ENCODE assay signal across 24 cellular contexts in genomic region chr15:51401065-51401780, GRCh38. TPM values are rescaled to one million over a fixed set of nuclear protein-coding genes. Genes with fewer than 3 reads are reported as not detected.
"Had no signal": no experiment of that assay in that cellular context is flagged by ENCODE, and none has a peak within 500 bp of the region (broad histone marks: within the 10 kb centered on the region; RNA-seq: fewer than 3 reads in every experiment).

No MANE protein-coding gene starts in this region.

- H3K27me3 ChIP-seq: adrenal gland, ascending aorta, gastrocnemius medialis, neural progenitor cell had no signal

- H3K27ac ChIP-seq: adrenal gland, ascending aorta, brain microvascular endothelial cell, esophagus squamous epithelium, gastrocnemius medialis, neural progenitor cell, spleen, thoracic aorta, WERI-Rb-1 had no signal

- DNase-seq: activated CD4-positive, alpha-beta T cell treated with anti-CD3 and anti-CD28 coated beads, Interleukin-2, amount 10 ng/mL, durations not matched to agents 7 days and 5 days; activated CD4-positive, CD25-positive, alpha-beta regulatory T cell treated with anti-CD3 and anti-CD28 coated beads, Interleukin-2, amount 50 U/mL, for 72 hours; activated CD8-positive, alpha-beta T cell treated with anti-CD3 and anti-CD28 coated beads, Interleukin-2, amount 10 ng/mL, durations not matched to agents 7 days and 5 days; activated T-cell treated with anti-CD3 and anti-CD28 coated beads, Interleukin-2, amount 50 U/mL, for 24 hours; central memory CD4-positive, alpha-beta T cell; cortex of kidney; esophagus squamous epithelium; gastrocnemius medialis; naive thymus-derived CD8-positive, alpha-beta T cell; stimulated activated CD4-positive, alpha-beta T cell treated with anti-CD3 and anti-CD28 coated beads, Interleukin-4, amount 100 ng/mL, for 1 hour; stimulated activated naive CD4-positive, alpha-beta T cell treated with Interleukin-2 at 50 U/mL for 16 hours had no signal

- ATAC-seq: activated CD8-positive, alpha-beta T cell treated with anti-CD3 and anti-CD28 coated beads, Interleukin-2, amount 10 ng/mL, durations not matched to agents 7 days and 5 days; activated T-helper 17 cell treated with anti-CD3 and anti-CD28 coated beads, Interleukin-2, amount 50 U/mL, for 72 hours; gastrocnemius medialis; naive thymus-derived CD8-positive, alpha-beta T cell had no signal

- H3K4me3 ChIP-seq: adrenal gland, ascending aorta, esophagus squamous epithelium, gastrocnemius medialis, neural progenitor cell, spleen, thoracic aorta had no signal

- H3K9me3 ChIP-seq: adrenal gland, ascending aorta, esophagus squamous epithelium, gastrocnemius medialis, spleen, thoracic aorta had no signal

- H3K36me3 ChIP-seq: adrenal gland, brain microvascular endothelial cell, esophagus squamous epithelium, gastrocnemius medialis, neural progenitor cell, spleen, thoracic aorta, WERI-Rb-1 had no signal

- H3K4me1 ChIP-seq: adrenal gland, ascending aorta, esophagus squamous epithelium, gastrocnemius medialis had no signal

- H3K4me2 ChIP-seq: neural progenitor cell had no signal

- H3K4me3 Mint-ChIP-seq: activated CD4-positive, alpha-beta T cell treated with anti-CD3 and anti-CD28 coated beads, Interleukin-2, amount 10 ng/mL, durations not matched to agents 7 days and 5 days; activated CD8-positive, alpha-beta T cell treated with anti-CD3 and anti-CD28 coated beads, Interleukin-2, amount 10 ng/mL, durations not matched to agents 7 days and 5 days; activated naive CD8-positive, alpha-beta T cell; activated T-cell treated with anti-CD3 and anti-CD28 coated beads, Interleukin-2, amount 50 U/mL, for 24 hours; activated T-helper 17 cell treated with anti-CD3 and anti-CD28 coated beads, Interleukin-2, amount 50 U/mL, for 72 hours; endodermal cell; naive thymus-derived CD8-positive, alpha-beta T cell; neural progenitor cell; type B pancreatic cell had no signal

- H3K27ac Mint-ChIP-seq: activated CD4-positive, alpha-beta T cell treated with anti-CD3 and anti-CD28 coated beads, Interleukin-2, amount 10 ng/mL, durations not matched to agents 7 days and 5 days; activated CD8-positive, alpha-beta T cell treated with anti-CD3 and anti-CD28 coated beads, Interleukin-2, amount 10 ng/mL, durations not matched to agents 7 days and 5 days; activated naive CD8-positive, alpha-beta T cell; activated T-cell treated with anti-CD3 and anti-CD28 coated beads, Interleukin-2, amount 50 U/mL, for 24 hours; activated T-helper 17 cell treated with anti-CD3 and anti-CD28 coated beads, Interleukin-2, amount 50 U/mL, for 72 hours; endodermal cell; naive thymus-derived CD8-positive, alpha-beta T cell; neural progenitor cell; type B pancreatic cell had no signal

- H3K4me1 Mint-ChIP-seq: activated CD4-positive, alpha-beta T cell treated with anti-CD3 and anti-CD28 coated beads, Interleukin-2, amount 10 ng/mL, durations not matched to agents 7 days and 5 days; activated T-helper 17 cell treated with anti-CD3 and anti-CD28 coated beads, Interleukin-2, amount 50 U/mL, for 72 hours had no signal

- H3K9me3 Mint-ChIP-seq: activated CD4-positive, alpha-beta T cell treated with anti-CD3 and anti-CD28 coated beads, Interleukin-2, amount 10 ng/mL, durations not matched to agents 7 days and 5 days; activated T-cell treated with anti-CD3 and anti-CD28 coated beads, Interleukin-2, amount 50 U/mL, for 24 hours; endodermal cell; naive thymus-derived CD8-positive, alpha-beta T cell; neural progenitor cell; type B pancreatic cell had no signal

- H3K36me3 Mint-ChIP-seq: activated naive CD8-positive, alpha-beta T cell; naive thymus-derived CD8-positive, alpha-beta T cell; neural progenitor cell; type B pancreatic cell had no signal

- H2AFZ ChIP-seq: neural progenitor cell had no signal

RNA-seq across cellular contexts. Expression of gene GLDN, which starts 59.8 kb away (rescaled TPM):
- total RNA-seq: activated CD4-positive, alpha-beta T cell treated with anti-CD3 and anti-CD28 coated beads, Interleukin-2, amount 10 ng/mL, durations not matched to agents 7 days and 5 days; activated CD8-positive, alpha-beta T cell treated with anti-CD3 and anti-CD28 coated beads, Interleukin-2, amount 10 ng/mL, durations not matched to agents 7 days and 5 days; activated T-helper 17 cell treated with anti-CD3 and anti-CD28 coated beads, Interleukin-2, amount 50 U/mL, for 72 hours; naive thymus-derived CD8-positive, alpha-beta T cell; renal cortical epithelial cell; T-helper 2 cell treated with Interferon-gamma antibody and Interleukin-4, amounts not matched to agents 100 ng/mL and 5 ng/mL, for 36 hours had no signal
- polyA plus RNA-seq: naive thymus-derived CD8-positive, alpha-beta T cell had no signal
